Comparison of ENCODE assay signal across 12 cellular contexts in the genomic region with DNA sequence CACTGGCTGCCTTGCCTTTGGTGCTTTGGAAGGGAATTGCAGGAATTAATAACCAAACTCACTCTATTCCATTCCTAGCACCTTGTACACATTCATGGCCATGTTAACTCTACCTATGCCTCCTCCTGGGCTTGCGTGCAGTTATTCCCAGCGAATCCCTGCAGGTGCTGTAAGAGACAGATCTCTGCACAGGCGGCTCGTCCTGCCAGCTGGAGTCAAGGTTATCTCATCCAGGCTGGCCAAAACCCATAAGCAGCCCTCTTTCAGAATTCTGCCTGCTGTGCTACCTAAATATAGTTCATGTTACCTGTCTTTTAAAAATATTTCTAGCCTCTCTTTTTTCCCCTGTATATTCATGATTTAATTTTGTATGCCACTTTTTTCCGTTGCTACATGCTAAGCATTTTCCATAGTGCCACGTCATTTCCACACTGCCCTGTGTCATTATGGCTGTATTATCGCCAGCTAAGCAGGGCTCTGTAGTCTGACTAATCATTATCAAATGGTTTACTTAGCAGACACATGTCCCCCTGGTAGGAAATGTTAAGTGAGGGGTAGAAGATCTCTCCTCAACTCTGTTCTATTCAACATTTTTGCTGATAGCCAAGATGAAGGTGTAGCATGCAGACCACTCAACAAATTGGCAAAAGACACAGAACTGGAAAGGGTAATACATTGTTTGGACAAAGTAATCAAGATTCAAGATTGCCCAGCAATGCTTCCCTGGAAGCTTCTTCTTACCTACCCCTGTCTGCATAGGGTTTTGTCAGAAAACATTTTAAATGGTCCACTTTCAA.
DNase-seq lines count a peak whose midpoint lies in the region; ATAC-seq, FAIRE-seq and TF ChIP-seq lines count a peak whose summit lies in the region.
"Had no signal": no experiment of that assay in that cellular context is flagged by ENCODE, and none has a peak within 500 bp of the region (broad histone marks: within the 10 kb centered on the region; RNA-seq: fewer than 3 reads in every experiment).

No MANE protein-coding gene starts in this region.

- H3K9me3 ChIP-seq in DOHH2 (ENCODE audit: control insufficient read depth, insufficient read depth, low read length): no peaks in the 10 kb centered on the region

- peak; percentile 68 for DNase-seq in activated CD4-positive, alpha-beta T cell treated with anti-CD3 and anti-CD28 coated beads for 36 hours
- no peak for DNase-seq in activated CD4-positive, alpha-beta T cell treated with anti-CD3 and anti-CD28 coated beads, Interleukin-2, amount 10 ng/mL, durations not matched to agents 24 days and 14 days
- peak; percentile 62 for DNase-seq in RCC 7860 (ENCODE audit: low spot score)
- DNase-seq in fibroblast of mammary gland (ENCODE audit: low read depth): peak; percentile 50
- DNase-seq in epidermal melanocyte (ENCODE audit: insufficient read length, low spot score): no peak
- DNase-seq: EL, foreskin melanocyte, NCI-H774, nephron progenitor cell had no signal

- FAIRE-seq in RCC 7860 (lab: Jason Lieb, UNC): peak; percentile 71

- H3K27ac ChIP-seq in DOHH2 (ENCODE audit: low read depth, low read length): no peak overlapping the region

- TF ChIP-seq CTCF in DOHH2 (IDR thresholded peaks at IDR 0.05; ENCODE audit: low read depth, low read length, poor library complexity, severe bottlenecking) (no peak), fibroblast of mammary gland (conservative IDR thresholded peaks at IDR 0.05; ENCODE audit: control insufficient read depth, insufficient read depth, low read depth, low read length) (no peak)

- no peaks in the 10 kb centered on the region for H3K36me3 ChIP-seq in DOHH2 (ENCODE audit: control insufficient read depth, low read length)

- H3K36me3 Mint-ChIP-seq in activated CD4-positive, alpha-beta T cell treated with anti-CD3 and anti-CD28 coated beads for 36 hours (ENCODE audit: low read depth): no peaks in the 10 kb centered on the region
- no peaks in the 10 kb centered on the region for H3K36me3 Mint-ChIP-seq in activated CD4-positive, alpha-beta T cell treated with anti-CD3 and anti-CD28 coated beads, Interleukin-2, amount 10 ng/mL, durations not matched to agents 24 days and 14 days (ENCODE audit: low read depth)

- CTCF ChIA-PET in activated CD4-positive, alpha-beta T cell treated with anti-CD3 and anti-CD28 coated beads for 36 hours (lab: Charles Lee): interaction anchor here (1.4 kb wide), 1 partner anchor 283 kb away, joined by 4 read pairs; no protein-coding TSS in a partner anchor

- no peaks in the 10 kb centered on the region for H3K9me3 Mint-ChIP-seq in activated CD4-positive, alpha-beta T cell treated with anti-CD3 and anti-CD28 coated beads for 36 hours (ENCODE audit: low read depth)
- H3K9me3 Mint-ChIP-seq in activated CD4-positive, alpha-beta T cell treated with anti-CD3 and anti-CD28 coated beads, Interleukin-2, amount 10 ng/mL, durations not matched to agents 24 days and 14 days: no peaks in the 10 kb centered on the region
- H3K9me3 Mint-ChIP-seq: nephron progenitor cell had no signal

- peak overlapping the region; percentile 18; the same call in 1 of the 2 replicates for H3K4me2 ChIP-seq in DOHH2 (ENCODE audit: low read length)

- no peaks in the 10 kb centered on the region for H4K20me1 ChIP-seq in DOHH2 (ENCODE audit: control insufficient read depth, insufficient read depth, low read depth, low read length)

- ATAC-seq in activated CD4-positive, alpha-beta T cell treated with anti-CD3 and anti-CD28 coated beads for 36 hours: peak; percentile 78
- no peak for ATAC-seq in GM18867 (IDR thresholded peaks at IDR 0.05; ENCODE audit: unreplicated experiment)
- ATAC-seq in GM19395 (IDR thresholded peaks at IDR 0.05; ENCODE audit: unreplicated experiment): no peak

- peaks cover 12% of the 10 kb centered on the region; the same call in 1 of the 2 replicates for H3K27me3 ChIP-seq in DOHH2 (ENCODE audit: control insufficient read depth, low read length)

- no peaks in the 10 kb centered on the region for H3K79me2 ChIP-seq in DOHH2 (ENCODE audit: control insufficient read depth, low read length)

- H3K4me1 Mint-ChIP-seq in activated CD4-positive, alpha-beta T cell treated with anti-CD3 and anti-CD28 coated beads for 36 hours: peaks cover 28% of the 10 kb centered on the region
- peaks cover 35% of the 10 kb centered on the region for H3K4me1 Mint-ChIP-seq in activated CD4-positive, alpha-beta T cell treated with anti-CD3 and anti-CD28 coated beads, Interleukin-2, amount 10 ng/mL, durations not matched to agents 24 days and 14 days

- no peak overlapping the region for H3K4me3 Mint-ChIP-seq in activated CD4-positive, alpha-beta T cell treated with anti-CD3 and anti-CD28 coated beads for 36 hours
- no peak overlapping the region for H3K4me3 Mint-ChIP-seq in activated CD4-positive, alpha-beta T cell treated with anti-CD3 and anti-CD28 coated beads, Interleukin-2, amount 10 ng/mL, durations not matched to agents 24 days and 14 days

- peaks cover 39% of the 10 kb centered on the region for H3K4me1 ChIP-seq in DOHH2 (ENCODE audit: control insufficient read depth, low read length)

- peak overlapping the region; percentile 33 for H3K27ac Mint-ChIP-seq in activated CD4-positive, alpha-beta T cell treated with anti-CD3 and anti-CD28 coated beads for 36 hours
- no peak overlapping the region for H3K27ac Mint-ChIP-seq in activated CD4-positive, alpha-beta T cell treated with anti-CD3 and anti-CD28 coated beads, Interleukin-2, amount 10 ng/mL, durations not matched to agents 24 days and 14 days
- H3K27ac Mint-ChIP-seq: nephron progenitor cell had no signal

- H3F3A ChIP-seq in DOHH2 (ENCODE audit: control insufficient read depth, insufficient read depth): no peaks in the 10 kb centered on the region

- no peaks in the 10 kb centered on the region for H3K9me2 ChIP-seq in DOHH2 (replicated peaks; ENCODE audit: control insufficient read depth, low read length)

- POLR2A ChIA-PET in activated CD4-positive, alpha-beta T cell treated with anti-CD3 and anti-CD28 coated beads for 36 hours (lab: Charles Lee): no interaction called here

- H3K4me3 ChIP-seq in DOHH2 (ENCODE audit: low read length): no peak overlapping the region
- no peak overlapping the region for H3K4me3 ChIP-seq in fibroblast of mammary gland (ENCODE audit: control insufficient read depth, low read depth, low read length)

- intact Hi-C loops in activated CD4-positive, alpha-beta T cell treated with anti-CD3 and anti-CD28 coated beads for 36 hours (cut with DNase I, micrococcal nuclease): no loop called here
- intact Hi-C loops in activated CD4-positive, alpha-beta T cell treated with anti-CD3 and anti-CD28 coated beads, Interleukin-2, amount 10 ng/mL, durations not matched to agents 24 days and 14 days (cut with micrococcal nuclease): loop anchor here (2.0 kb wide), 1 partner anchor 19 kb away; no protein-coding TSS in a partner anchor

- peaks cover 4% of the 10 kb centered on the region for H3K27me3 Mint-ChIP-seq in activated CD4-positive, alpha-beta T cell treated with anti-CD3 and anti-CD28 coated beads for 36 hours
- peaks cover 8% of the 10 kb centered on the region for H3K27me3 Mint-ChIP-seq in activated CD4-positive, alpha-beta T cell treated with anti-CD3 and anti-CD28 coated beads, Interleukin-2, amount 10 ng/mL, durations not matched to agents 24 days and 14 days

Comparison
In these comparisons a context has a peak if more than half of its experiments do, and no peak if none do; other contexts are left out.
1. DNase-seq: peak in activated CD4-positive, alpha-beta T cell treated with anti-CD3 and anti-CD28 coated beads for 36 hours (single experiment), RCC 7860 (single experiment) and fibroblast of mammary gland (single experiment); none in activated CD4-positive, alpha-beta T cell treated with anti-CD3 and anti-CD28 coated beads, Interleukin-2, amount 10 ng/mL, durations not matched to agents 24 days and 14 days (single experiment) and epidermal melanocyte (single experiment).